Comparison of ENCODE assay signal across 9 cellular contexts in the genomic region with DNA sequence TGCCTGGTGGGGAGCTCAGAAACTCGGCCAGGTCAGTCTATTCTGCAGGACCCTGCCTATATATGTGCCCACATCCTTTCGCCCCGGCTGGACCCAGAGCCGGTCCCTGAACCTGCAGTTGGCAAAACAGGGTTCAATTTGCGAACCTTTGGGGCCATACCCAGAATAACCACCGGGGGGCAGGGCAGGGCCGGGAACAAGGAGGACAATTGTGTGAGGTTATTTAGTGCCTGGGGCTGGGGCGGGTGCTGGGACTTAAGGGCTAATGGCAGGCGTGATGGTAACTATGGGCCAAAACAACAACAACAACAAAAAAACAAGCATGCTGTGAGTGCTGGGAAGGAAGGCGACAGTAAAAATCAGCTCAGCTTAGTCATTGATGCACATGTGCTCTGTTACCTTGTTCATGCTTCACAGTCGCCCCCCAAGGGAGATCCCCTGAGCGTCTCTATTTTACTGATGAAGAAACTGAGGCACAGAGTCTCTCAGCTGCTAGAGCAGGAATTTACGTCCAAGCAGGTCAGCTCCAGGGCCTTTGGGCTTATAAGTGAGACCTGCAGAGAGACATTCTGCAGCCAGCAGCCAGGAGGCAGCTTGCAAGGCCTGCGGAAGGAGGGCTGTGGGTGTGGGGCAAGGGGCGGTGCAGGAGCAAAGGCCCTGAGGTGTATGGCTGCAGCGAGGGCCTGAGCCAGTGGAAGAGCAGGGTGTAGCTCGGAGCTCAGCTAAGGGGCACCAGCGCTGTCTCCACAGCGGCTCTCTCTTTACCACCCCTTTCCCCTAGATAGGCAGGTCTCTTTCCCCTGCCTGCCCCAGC.
DNase-seq lines count a peak whose midpoint lies in the region; ATAC-seq, FAIRE-seq and TF ChIP-seq lines count a peak whose summit lies in the region.
"Had no signal": no experiment of that assay in that cellular context is flagged by ENCODE, and none has a peak within 500 bp of the region (broad histone marks: within the 10 kb centered on the region; RNA-seq: fewer than 3 reads in every experiment).

No MANE protein-coding gene starts in this region.

- no peaks in the 10 kb centered on the region for H3F3A ChIP-seq in OCI-LY1 (ENCODE audit: insufficient read depth, low read length)

- H3K4me2 ChIP-seq in OCI-LY1 (ENCODE audit: low read length), result no peak overlapping the region

- no peaks in the 10 kb centered on the region; the same call in 1 of the 2 replicates for H3K27me3 ChIP-seq in OCI-LY1 (ENCODE audit: insufficient read depth, low read length)
- no peaks in the 10 kb centered on the region for H3K27me3 ChIP-seq in ovary

- no peaks in the 10 kb centered on the region for H3K9me3 ChIP-seq in OCI-LY1 (ENCODE audit: low read length)
- H3K9me3 ChIP-seq in ovary, result no peaks in the 10 kb centered on the region

- H3K4me3 ChIP-seq in OCI-LY1 (ENCODE audit: low read depth, low read length, poor library complexity, severe bottlenecking) (no peak overlapping the region), ovary (no peak overlapping the region)

- H2AFZ ChIP-seq in OCI-LY1 (ENCODE audit: low read length), result no peak overlapping the region

- peaks cover 8% of the 10 kb centered on the region for H3K27me3 Mint-ChIP-seq in activated T-helper 17 cell treated with anti-CD3 and anti-CD28 coated beads, Interleukin-2, amount 50 U/mL, for 72 hours

- peaks cover 6% of the 10 kb centered on the region for H3K36me3 Mint-ChIP-seq in activated T-helper 17 cell treated with anti-CD3 and anti-CD28 coated beads, Interleukin-2, amount 50 U/mL, for 72 hours (ENCODE audit: low read depth)

- FAIRE-seq in frontal cortex (lab: Jason Lieb, UNC) (no peak), urothelium cell line (lab: Jason Lieb, UNC) (no peak)

- 38 to 43% (median 39%) methylated on average over 19 of the region's 19 CpGs for WGBS in ovary, 3 donors

- H3K4me1 ChIP-seq in OCI-LY1 (ENCODE audit: insufficient read depth, low read length, severe bottlenecking) (no peaks in the 10 kb centered on the region), ovary (ENCODE audit: insufficient read depth) (no peaks in the 10 kb centered on the region)

- H3K36me3 ChIP-seq in OCI-LY1 (ENCODE audit: insufficient read depth, low read length), result no peaks in the 10 kb centered on the region
- no peaks in the 10 kb centered on the region for H3K36me3 ChIP-seq in ovary

- ATAC-seq in HG03432 (IDR thresholded peaks at IDR 0.05; ENCODE audit: unreplicated experiment) (peak; percentile 59), HG03095 (IDR thresholded peaks at IDR 0.05; ENCODE audit: unreplicated experiment) (no peak)
- peak; percentile 66 for ATAC-seq in activated T-helper 17 cell treated with anti-CD3 and anti-CD28 coated beads, Interleukin-2, amount 50 U/mL, for 72 hours (replicated peaks)

- H3K9ac ChIP-seq in OCI-LY1 (ENCODE audit: low read length), result no peak overlapping the region

- no peak for TF ChIP-seq POLR2A in ovary (IDR thresholded peaks at IDR 0.05)

- H3K4me3 Mint-ChIP-seq in activated T-helper 17 cell treated with anti-CD3 and anti-CD28 coated beads, Interleukin-2, amount 50 U/mL, for 72 hours, result no peak overlapping the region
- H3K4me3 Mint-ChIP-seq: T-helper 1 cell treated with Interleukin-12 subunit alpha and Interleukin-12 subunit beta and Interleukin-4 antibody, amounts not matched to agents 30 μg/mL and 1 μg/mL, for 36 hours had no signal

- H3K4me1 Mint-ChIP-seq in activated T-helper 17 cell treated with anti-CD3 and anti-CD28 coated beads, Interleukin-2, amount 50 U/mL, for 72 hours, result no peaks in the 10 kb centered on the region

- no peak for TF ChIP-seq EP300 in ovary (IDR thresholded peaks at IDR 0.05)

- intact Hi-C loops in ovary (cut with DNase I), result loop anchor here in 3 of 4 donors (5.0 to 10.0 kb wide), 4 partner anchors 280 to 532 kb away; no protein-coding TSS in a partner anchor

- peak overlapping the region; percentile 59 for H3K27ac Mint-ChIP-seq in activated T-helper 17 cell treated with anti-CD3 and anti-CD28 coated beads, Interleukin-2, amount 50 U/mL, for 72 hours
- H3K27ac Mint-ChIP-seq: T-helper 1 cell treated with Interleukin-12 subunit alpha and Interleukin-12 subunit beta and Interleukin-4 antibody, amounts not matched to agents 30 μg/mL and 1 μg/mL, for 36 hours had no signal

- H3K27ac ChIP-seq in OCI-LY1 (ENCODE audit: low read depth, low read length, poor library complexity, severe bottlenecking), result no peak overlapping the region
- H3K27ac ChIP-seq in ovary, result no peak overlapping the region

- peak; percentile 83 for TF ChIP-seq CTCF in OCI-LY1 (IDR thresholded peaks at IDR 0.05; ENCODE audit: low read length)
- peak; percentile 15 to 32 (median 24) for TF ChIP-seq CTCF in ovary (IDR thresholded peaks at IDR 0.05)

- H3K9me3 Mint-ChIP-seq in activated T-helper 17 cell treated with anti-CD3 and anti-CD28 coated beads, Interleukin-2, amount 50 U/mL, for 72 hours, result no peaks in the 10 kb centered on the region
- H3K9me3 Mint-ChIP-seq: T-helper 1 cell treated with Interleukin-12 subunit alpha and Interleukin-12 subunit beta and Interleukin-4 antibody, amounts not matched to agents 30 μg/mL and 1 μg/mL, for 36 hours had no signal

- no peaks in the 10 kb centered on the region for H4K20me1 ChIP-seq in OCI-LY1 (ENCODE audit: insufficient read depth, low read length)

- DNase-seq in DMS153 treated with DMSO at 0.1 percent for 48 hours (lab: John Stamatoyannopoulos, UW; ENCODE audit: unreplicated experiment) (peak; percentile 70), frontal cortex (ENCODE audit: low spot score in 2 of 2) (peak; percentile 52 to 72), ovary (peak in 4 of 5 donors; percentile 19 to 67 (median 52)), urothelium cell line (ENCODE audit: low spot score) (peak; percentile 71)

- no peaks in the 10 kb centered on the region for H3K9me2 ChIP-seq in OCI-LY1 (ENCODE audit: low read depth, low read length)

- no peaks in the 10 kb centered on the region for H3K79me2 ChIP-seq in OCI-LY1 (ENCODE audit: insufficient read depth, low read length)
